Comparison of ENCODE assay signal across 1 cellular context in genomic region chr6:158014505-158015187, GRCh38.
TF ChIP-seq lines count a peak whose summit lies in the region.

No MANE protein-coding gene starts in this region.

TF ChIP-seq in HepG2, 621 proteins besides CTCF, POLR2A, EP300 and RAD21 (continued from another document and continues in another):
- TF ChIP-seq, protein P1, sequence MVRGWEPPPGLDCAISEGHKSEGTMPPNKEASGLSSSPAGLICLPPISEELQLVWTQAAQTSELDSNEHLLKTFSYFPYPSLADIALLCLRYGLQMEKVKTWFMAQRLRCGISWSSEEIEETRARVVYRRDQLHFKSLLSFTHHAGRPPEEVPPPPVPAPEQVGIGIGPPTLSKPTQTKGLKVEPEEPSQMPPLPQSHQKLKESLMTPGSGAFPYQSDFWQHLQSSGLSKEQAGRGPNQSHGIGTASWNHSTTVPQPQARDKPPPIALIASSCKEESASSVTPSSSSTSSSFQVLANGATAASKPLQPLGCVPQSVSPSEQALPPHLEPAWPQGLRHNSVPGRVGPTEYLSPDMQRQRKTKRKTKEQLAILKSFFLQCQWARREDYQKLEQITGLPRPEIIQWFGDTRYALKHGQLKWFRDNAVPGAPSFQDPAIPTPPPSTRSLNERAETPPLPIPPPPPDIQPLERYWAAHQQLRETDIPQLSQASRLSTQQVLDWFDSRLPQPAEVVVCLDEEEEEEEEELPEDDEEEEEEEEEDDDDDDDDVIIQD (CRISPR knock-in tag; IDR thresholded peaks at IDR 0.05; ENCODE audit: low read depth): peak; percentile 62
- TF ChIP-seq RNF2 (conservative IDR thresholded peaks at IDR 0.05; ENCODE audit: low read depth) (no peak), MAFF (IDR thresholded peaks at IDR 0.05; ENCODE audit: low read depth, low read length) (no peak), MLLT10 (CRISPR knock-in tag; IDR thresholded peaks at IDR 0.05) (no peak), ZZZ3 (CRISPR knock-in tag; IDR thresholded peaks at IDR 0.05; ENCODE audit: borderline replicate concordance) (peak; percentile 85; the same call in 1 of the 2 replicates), TBX2 (CRISPR knock-in tag; IDR thresholded peaks at IDR 0.05; ENCODE audit: borderline replicate concordance) (peak; percentile 80), TEAD3 (CRISPR knock-in tag; optimal IDR thresholded peaks at IDR 0.05; ENCODE audit: borderline replicate concordance) (peak; percentile 94), HOXA7 (CRISPR knock-in tag; IDR thresholded peaks at IDR 0.05) (no peak), SOX6 (IDR thresholded peaks at IDR 0.05) (no peak), SOX6 (CRISPR knock-in tag; IDR thresholded peaks at IDR 0.05) (peak; percentile 76), GABPB1 (CRISPR knock-in tag; IDR thresholded peaks at IDR 0.05) (peak; percentile 84), ZFYVE20 (CRISPR knock-in tag; IDR thresholded peaks at IDR 0.05; ENCODE audit: borderline replicate concordance, low read depth) (no peak), ZNF232 (CRISPR knock-in tag; IDR thresholded peaks at IDR 0.05; ENCODE audit: borderline replicate concordance) (no peak), HDAC1 (CRISPR knock-in tag; IDR thresholded peaks at IDR 0.05) (peak; percentile 49), MEIS2 (CRISPR knock-in tag; IDR thresholded peaks at IDR 0.05) (peak; percentile 89), JUN (CRISPR knock-in tag; IDR thresholded peaks at IDR 0.05) (no peak), HNRNPL (IDR thresholded peaks at IDR 0.05; ENCODE audit: low read depth, low read length) (no peak), HIVEP1 (CRISPR knock-in tag; IDR thresholded peaks at IDR 0.05) (no peak), MAFK (conservative IDR thresholded peaks at IDR 0.05 in 1 of 2, IDR thresholded peaks at IDR 0.05 in 1 of 2; ENCODE audit: low read length in 2 of 2) (0 out of 4 replicates have a peak, but pooled peaks of 1 of the 2 experiments have one; percentile 4), ZNF564 (CRISPR knock-in tag; IDR thresholded peaks at IDR 0.05) (no peak), PRPF4 (IDR thresholded peaks at IDR 0.05; ENCODE audit: low read depth, low read length, poor library complexity, severe bottlenecking) (no peak), TFDP2 (CRISPR knock-in tag; IDR thresholded peaks at IDR 0.05) (peak; percentile 41; the same call in 1 of the 2 replicates), MXD1 (CRISPR knock-in tag; IDR thresholded peaks at IDR 0.05) (no peak), GMEB1 (CRISPR knock-in tag; IDR thresholded peaks at IDR 0.05; ENCODE audit: borderline replicate concordance) (0 out of 2 replicates have a peak, but pooled peaks have one; percentile 6), NFKBIZ (CRISPR knock-in tag; IDR thresholded peaks at IDR 0.05) (no peak; the same call in 1 of the 2 replicates), CENPT (CRISPR knock-in tag; IDR thresholded peaks at IDR 0.05; ENCODE audit: low read depth) (no peak), NFYB (CRISPR knock-in tag; IDR thresholded peaks at IDR 0.05) (peak; percentile 15; the same call in 1 of the 2 replicates), ZNF382 (CRISPR knock-in tag; IDR thresholded peaks at IDR 0.05; ENCODE audit: borderline replicate concordance) (no peak), TFDP1 (CRISPR knock-in tag; IDR thresholded peaks at IDR 0.05; ENCODE audit: borderline replicate concordance) (peak; percentile 60; the same call in 1 of the 2 replicates), GATAD1 (CRISPR knock-in tag; IDR thresholded peaks at IDR 0.05) (no peak), MBNL3 (CRISPR knock-in tag; conservative IDR thresholded peaks at IDR 0.05) (no peak), ZSCAN9 (CRISPR knock-in tag; IDR thresholded peaks at IDR 0.05; ENCODE audit: borderline replicate concordance) (peak; percentile 78), NFKB2 (CRISPR knock-in tag; IDR thresholded peaks at IDR 0.05; ENCODE audit: borderline replicate concordance) (peak; percentile 66; the same call in 1 of the 2 replicates)
- TF ChIP-seq, protein P2, sequence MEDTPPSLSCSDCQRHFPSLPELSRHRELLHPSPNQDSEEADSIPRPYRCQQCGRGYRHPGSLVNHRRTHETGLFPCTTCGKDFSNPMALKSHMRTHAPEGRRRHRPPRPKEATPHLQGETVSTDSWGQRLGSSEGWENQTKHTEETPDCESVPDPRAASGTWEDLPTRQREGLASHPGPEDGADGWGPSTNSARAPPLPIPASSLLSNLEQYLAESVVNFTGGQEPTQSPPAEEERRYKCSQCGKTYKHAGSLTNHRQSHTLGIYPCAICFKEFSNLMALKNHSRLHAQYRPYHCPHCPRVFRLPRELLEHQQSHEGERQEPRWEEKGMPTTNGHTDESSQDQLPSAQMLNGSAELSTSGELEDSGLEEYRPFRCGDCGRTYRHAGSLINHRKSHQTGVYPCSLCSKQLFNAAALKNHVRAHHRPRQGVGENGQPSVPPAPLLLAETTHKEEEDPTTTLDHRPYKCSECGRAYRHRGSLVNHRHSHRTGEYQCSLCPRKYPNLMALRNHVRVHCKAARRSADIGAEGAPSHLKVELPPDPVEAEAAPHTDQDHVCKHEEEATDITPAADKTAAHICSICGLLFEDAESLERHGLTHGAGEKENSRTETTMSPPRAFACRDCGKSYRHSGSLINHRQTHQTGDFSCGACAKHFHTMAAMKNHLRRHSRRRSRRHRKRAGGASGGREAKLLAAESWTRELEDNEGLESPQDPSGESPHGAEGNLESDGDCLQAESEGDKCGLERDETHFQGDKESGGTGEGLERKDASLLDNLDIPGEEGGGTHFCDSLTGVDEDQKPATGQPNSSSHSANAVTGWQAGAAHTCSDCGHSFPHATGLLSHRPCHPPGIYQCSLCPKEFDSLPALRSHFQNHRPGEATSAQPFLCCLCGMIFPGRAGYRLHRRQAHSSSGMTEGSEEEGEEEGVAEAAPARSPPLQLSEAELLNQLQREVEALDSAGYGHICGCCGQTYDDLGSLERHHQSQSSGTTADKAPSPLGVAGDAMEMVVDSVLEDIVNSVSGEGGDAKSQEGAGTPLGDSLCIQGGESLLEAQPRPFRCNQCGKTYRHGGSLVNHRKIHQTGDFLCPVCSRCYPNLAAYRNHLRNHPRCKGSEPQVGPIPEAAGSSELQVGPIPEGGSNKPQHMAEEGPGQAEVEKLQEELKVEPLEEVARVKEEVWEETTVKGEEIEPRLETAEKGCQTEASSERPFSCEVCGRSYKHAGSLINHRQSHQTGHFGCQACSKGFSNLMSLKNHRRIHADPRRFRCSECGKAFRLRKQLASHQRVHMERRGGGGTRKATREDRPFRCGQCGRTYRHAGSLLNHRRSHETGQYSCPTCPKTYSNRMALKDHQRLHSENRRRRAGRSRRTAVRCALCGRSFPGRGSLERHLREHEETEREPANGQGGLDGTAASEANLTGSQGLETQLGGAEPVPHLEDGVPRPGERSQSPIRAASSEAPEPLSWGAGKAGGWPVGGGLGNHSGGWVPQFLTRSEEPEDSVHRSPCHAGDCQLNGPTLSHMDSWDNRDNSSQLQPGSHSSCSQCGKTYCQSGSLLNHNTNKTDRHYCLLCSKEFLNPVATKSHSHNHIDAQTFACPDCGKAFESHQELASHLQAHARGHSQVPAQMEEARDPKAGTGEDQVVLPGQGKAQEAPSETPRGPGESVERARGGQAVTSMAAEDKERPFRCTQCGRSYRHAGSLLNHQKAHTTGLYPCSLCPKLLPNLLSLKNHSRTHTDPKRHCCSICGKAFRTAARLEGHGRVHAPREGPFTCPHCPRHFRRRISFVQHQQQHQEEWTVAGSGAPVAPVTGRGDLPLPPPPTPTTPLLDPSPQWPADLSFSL (CRISPR knock-in tag; IDR thresholded peaks at IDR 0.05): no peak
- TF ChIP-seq, protein P3, sequence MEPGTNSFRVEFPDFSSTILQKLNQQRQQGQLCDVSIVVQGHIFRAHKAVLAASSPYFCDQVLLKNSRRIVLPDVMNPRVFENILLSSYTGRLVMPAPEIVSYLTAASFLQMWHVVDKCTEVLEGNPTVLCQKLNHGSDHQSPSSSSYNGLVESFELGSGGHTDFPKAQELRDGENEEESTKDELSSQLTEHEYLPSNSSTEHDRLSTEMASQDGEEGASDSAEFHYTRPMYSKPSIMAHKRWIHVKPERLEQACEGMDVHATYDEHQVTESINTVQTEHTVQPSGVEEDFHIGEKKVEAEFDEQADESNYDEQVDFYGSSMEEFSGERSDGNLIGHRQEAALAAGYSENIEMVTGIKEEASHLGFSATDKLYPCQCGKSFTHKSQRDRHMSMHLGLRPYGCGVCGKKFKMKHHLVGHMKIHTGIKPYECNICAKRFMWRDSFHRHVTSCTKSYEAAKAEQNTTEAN (CRISPR knock-in tag; conservative IDR thresholded peaks at IDR 0.05): peak; percentile 70; the same call in 1 of the 2 replicates
- TF ChIP-seq, protein P4, sequence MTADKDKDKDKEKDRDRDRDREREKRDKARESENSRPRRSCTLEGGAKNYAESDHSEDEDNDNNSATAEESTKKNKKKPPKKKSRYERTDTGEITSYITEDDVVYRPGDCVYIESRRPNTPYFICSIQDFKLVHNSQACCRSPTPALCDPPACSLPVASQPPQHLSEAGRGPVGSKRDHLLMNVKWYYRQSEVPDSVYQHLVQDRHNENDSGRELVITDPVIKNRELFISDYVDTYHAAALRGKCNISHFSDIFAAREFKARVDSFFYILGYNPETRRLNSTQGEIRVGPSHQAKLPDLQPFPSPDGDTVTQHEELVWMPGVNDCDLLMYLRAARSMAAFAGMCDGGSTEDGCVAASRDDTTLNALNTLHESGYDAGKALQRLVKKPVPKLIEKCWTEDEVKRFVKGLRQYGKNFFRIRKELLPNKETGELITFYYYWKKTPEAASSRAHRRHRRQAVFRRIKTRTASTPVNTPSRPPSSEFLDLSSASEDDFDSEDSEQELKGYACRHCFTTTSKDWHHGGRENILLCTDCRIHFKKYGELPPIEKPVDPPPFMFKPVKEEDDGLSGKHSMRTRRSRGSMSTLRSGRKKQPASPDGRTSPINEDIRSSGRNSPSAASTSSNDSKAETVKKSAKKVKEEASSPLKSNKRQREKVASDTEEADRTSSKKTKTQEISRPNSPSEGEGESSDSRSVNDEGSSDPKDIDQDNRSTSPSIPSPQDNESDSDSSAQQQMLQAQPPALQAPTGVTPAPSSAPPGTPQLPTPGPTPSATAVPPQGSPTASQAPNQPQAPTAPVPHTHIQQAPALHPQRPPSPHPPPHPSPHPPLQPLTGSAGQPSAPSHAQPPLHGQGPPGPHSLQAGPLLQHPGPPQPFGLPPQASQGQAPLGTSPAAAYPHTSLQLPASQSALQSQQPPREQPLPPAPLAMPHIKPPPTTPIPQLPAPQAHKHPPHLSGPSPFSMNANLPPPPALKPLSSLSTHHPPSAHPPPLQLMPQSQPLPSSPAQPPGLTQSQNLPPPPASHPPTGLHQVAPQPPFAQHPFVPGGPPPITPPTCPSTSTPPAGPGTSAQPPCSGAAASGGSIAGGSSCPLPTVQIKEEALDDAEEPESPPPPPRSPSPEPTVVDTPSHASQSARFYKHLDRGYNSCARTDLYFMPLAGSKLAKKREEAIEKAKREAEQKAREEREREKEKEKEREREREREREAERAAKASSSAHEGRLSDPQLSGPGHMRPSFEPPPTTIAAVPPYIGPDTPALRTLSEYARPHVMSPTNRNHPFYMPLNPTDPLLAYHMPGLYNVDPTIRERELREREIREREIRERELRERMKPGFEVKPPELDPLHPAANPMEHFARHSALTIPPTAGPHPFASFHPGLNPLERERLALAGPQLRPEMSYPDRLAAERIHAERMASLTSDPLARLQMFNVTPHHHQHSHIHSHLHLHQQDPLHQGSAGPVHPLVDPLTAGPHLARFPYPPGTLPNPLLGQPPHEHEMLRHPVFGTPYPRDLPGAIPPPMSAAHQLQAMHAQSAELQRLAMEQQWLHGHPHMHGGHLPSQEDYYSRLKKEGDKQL (CRISPR knock-in tag; IDR thresholded peaks at IDR 0.05; ENCODE audit: low read depth): peak; percentile 63; the same call in 1 of the 2 replicates
- TF ChIP-seq, protein P5, sequence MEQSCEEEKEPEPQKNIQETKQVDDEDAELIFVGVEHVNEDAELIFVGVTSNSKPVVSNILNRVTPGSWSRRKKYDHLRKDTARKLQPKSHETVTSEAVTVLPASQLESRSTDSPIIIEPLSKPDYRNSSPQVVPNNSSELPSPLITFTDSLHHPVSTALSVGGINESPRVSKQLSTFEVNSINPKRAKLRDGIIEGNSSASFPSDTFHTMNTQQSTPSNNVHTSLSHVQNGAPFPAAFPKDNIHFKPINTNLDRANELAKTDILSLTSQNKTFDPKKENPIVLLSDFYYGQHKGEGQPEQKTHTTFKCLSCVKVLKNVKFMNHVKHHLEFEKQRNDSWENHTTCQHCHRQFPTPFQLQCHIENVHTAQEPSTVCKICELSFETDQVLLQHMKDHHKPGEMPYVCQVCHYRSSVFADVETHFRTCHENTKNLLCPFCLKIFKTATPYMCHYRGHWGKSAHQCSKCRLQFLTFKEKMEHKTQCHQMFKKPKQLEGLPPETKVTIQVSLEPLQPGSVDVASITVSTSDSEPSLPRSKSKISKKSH (CRISPR knock-in tag; IDR thresholded peaks at IDR 0.05; ENCODE audit: borderline replicate concordance): 0 out of 2 replicates have a peak, but pooled peaks have one; percentile 57
